Comparison of ENCODE assay signal across 24 cellular contexts in genomic region chr5:24042688-24043087, GRCh38.
"Had no signal": no experiment of that assay in that cellular context is flagged by ENCODE, and none has a peak within 500 bp of the region (broad histone marks: within the 10 kb centered on the region; RNA-seq: fewer than 3 reads in every experiment).

No MANE protein-coding gene starts in this region.

- ATAC-seq: effector memory CD8-positive, alpha-beta T cell; esophagus mucosa; gastrocnemius medialis; heart right ventricle; left cardiac atrium; left lung; left ventricle myocardium superior; lower lobe of right lung; mucosa of descending colon had no signal

- H3K36me3 ChIP-seq: colonic mucosa, esophagus squamous epithelium, gastrocnemius medialis, heart right ventricle, left lung, lower lobe of right lung had no signal

- H3K27ac ChIP-seq: colonic mucosa, epithelial cell of prostate, esophagus squamous epithelium, gastrocnemius medialis, heart right ventricle, left lung, lower lobe of right lung had no signal

- H3K4me1 ChIP-seq: colonic mucosa, esophagus squamous epithelium, gastrocnemius medialis, heart right ventricle, left lung, lower lobe of right lung had no signal

- H3K27me3 ChIP-seq: colonic mucosa, esophagus squamous epithelium, gastrocnemius medialis, heart right ventricle, left lung had no signal

- DNase-seq: colonic mucosa; cortex of kidney; effector CD8-positive, alpha-beta T cell; effector memory CD8-positive, alpha-beta T cell; endodermal cell; erythroblast; esophagus squamous epithelium; foreskin fibroblast; foreskin melanocyte; gastrocnemius medialis; glutamatergic neuron; head of caudate nucleus; heart right ventricle; hippocampal formation; left cardiac atrium; left lung; left ventricle myocardium superior; lower lobe of right lung; mesenchymal stem cell; mucosa of descending colon; naive B cell had no signal

- H3K9me3 ChIP-seq: colonic mucosa, gastrocnemius medialis, left lung, lower lobe of right lung, mucosa of descending colon had no signal

- H3K4me3 ChIP-seq: colonic mucosa, esophagus squamous epithelium, gastrocnemius medialis, heart right ventricle, left lung, lower lobe of right lung, mucosa of descending colon had no signal

- FAIRE-seq: keratinocyte had no signal
